In the genomic region with DNA sequence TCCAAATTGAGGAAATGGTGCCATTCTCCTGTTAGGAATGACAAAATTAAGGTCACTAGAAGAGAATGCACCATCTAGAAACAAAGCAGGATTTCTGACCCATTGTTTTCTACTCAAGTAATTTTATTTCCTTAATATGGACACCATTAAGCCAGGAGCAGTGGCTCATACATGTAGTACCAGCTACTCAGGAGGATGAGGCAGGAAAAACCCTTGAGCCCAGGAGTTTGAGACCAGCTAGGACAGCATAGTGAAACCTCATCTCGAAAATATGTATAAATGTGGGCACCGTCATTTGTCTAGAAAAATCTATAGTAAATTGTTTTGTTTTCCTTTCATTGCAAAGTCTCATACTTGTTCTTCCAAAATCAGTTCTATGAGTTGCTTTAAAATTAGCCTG, we compare ENCODE assay signal across 1 cellular context.
TF ChIP-seq lines count a peak whose summit lies in the region.

No MANE protein-coding gene starts in this region.

TF ChIP-seq in HCT116, 20 proteins besides CTCF, POLR2A, EP300 and RAD21 (continued from another document):
- TF ChIP-seq CBX3 (IDR thresholded peaks at IDR 0.05; ENCODE audit: low read depth) (no peak), SIN3A (IDR thresholded peaks at IDR 0.05; ENCODE audit: low read depth) (no peak), SRF (IDR thresholded peaks at IDR 0.05; ENCODE audit: low read depth) (no peak), ELF1 (IDR thresholded peaks at IDR 0.05; ENCODE audit: borderline replicate concordance, low read depth) (no peak), EZH2phosphoT487 (IDR thresholded peaks at IDR 0.05; ENCODE audit: borderline replicate concordance) (no peak), SP1 (IDR thresholded peaks at IDR 0.05; ENCODE audit: low read depth) (no peak), YY1 (IDR thresholded peaks at IDR 0.05; ENCODE audit: extremely low read depth, insufficient replicate concordance, low read depth, low read length) (no peak), EGR1 (IDR thresholded peaks at IDR 0.05; ENCODE audit: low read depth) (no peak), POLR2AphosphoS5 (IDR thresholded peaks at IDR 0.05; ENCODE audit: low read depth, low read length) (no peak)
- TF ChIP-seq, protein P1, sequence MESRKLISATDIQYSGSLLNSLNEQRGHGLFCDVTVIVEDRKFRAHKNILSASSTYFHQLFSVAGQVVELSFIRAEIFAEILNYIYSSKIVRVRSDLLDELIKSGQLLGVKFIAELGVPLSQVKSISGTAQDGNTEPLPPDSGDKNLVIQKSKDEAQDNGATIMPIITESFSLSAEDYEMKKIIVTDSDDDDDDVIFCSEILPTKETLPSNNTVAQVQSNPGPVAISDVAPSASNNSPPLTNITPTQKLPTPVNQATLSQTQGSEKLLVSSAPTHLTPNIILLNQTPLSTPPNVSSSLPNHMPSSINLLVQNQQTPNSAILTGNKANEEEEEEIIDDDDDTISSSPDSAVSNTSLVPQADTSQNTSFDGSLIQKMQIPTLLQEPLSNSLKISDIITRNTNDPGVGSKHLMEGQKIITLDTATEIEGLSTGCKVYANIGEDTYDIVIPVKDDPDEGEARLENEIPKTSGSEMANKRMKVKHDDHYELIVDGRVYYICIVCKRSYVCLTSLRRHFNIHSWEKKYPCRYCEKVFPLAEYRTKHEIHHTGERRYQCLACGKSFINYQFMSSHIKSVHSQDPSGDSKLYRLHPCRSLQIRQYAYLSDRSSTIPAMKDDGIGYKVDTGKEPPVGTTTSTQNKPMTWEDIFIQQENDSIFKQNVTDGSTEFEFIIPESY (IDR thresholded peaks at IDR 0.05; ENCODE audit: extremely low read depth, insufficient replicate concordance, low read length), result no peak
- TF ChIP-seq, protein P2, sequence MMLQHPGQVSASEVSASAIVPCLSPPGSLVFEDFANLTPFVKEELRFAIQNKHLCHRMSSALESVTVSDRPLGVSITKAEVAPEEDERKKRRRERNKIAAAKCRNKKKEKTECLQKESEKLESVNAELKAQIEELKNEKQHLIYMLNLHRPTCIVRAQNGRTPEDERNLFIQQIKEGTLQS (IDR thresholded peaks at IDR 0.05), result no peak
